ENCODE assay signal across 7 cellular contexts in genomic region chr10:30537158-30537557, GRCh38.
A peak's percentile ranks its signal among the peaks of the same experiment; 100 is the strongest.
DNase-seq lines count a peak whose midpoint lies in the region; ATAC-seq and TF ChIP-seq lines count a peak whose summit lies in the region.
"Not testable (repeated sequence)": the region's sequence is repeated elsewhere in the genome, so short reads cannot be mapped to it uniquely, and the experiment has no call there.

No MANE protein-coding gene starts in this region.

- not testable (repeated sequence) for H3K4me3 Mint-ChIP-seq in CD14-positive monocyte

- not testable (repeated sequence) for H3K9ac ChIP-seq in parathyroid adenoma

- not testable (repeated sequence) for H3K79me2 ChIP-seq in parathyroid adenoma

- H3K4me1 Mint-ChIP-seq in CD14-positive monocyte, result peaks cover 70% of the 10 kb centered on the region

- not testable (repeated sequence) for H3K36me3 Mint-ChIP-seq in CD14-positive monocyte

- TF ChIP-seq CTCF in CD14-positive monocyte (IDR thresholded peaks at IDR 0.05); VCaP (conservative IDR thresholded peaks at IDR 0.05); gastroesophageal sphincter (IDR thresholded peaks at IDR 0.05); left lung (IDR thresholded peaks at IDR 0.05); parathyroid adenoma (IDR thresholded peaks at IDR 0.05); stomach (IDR thresholded peaks at IDR 0.05); upper lobe of right lung (IDR thresholded peaks at IDR 0.05): not testable (repeated sequence)

- not testable (repeated sequence) for H3K4me2 ChIP-seq in parathyroid adenoma (ENCODE audit: low read length)

- intact Hi-C loops in CD14-positive monocyte (cut with micrococcal nuclease) (loop anchor here (5.0 to 10.0 kb wide), 3 partner anchors 48 to 92 kb away; no protein-coding TSS in a partner anchor), left lung (cut with DNase I) (loop anchor here in 1 of 2 donors (10.0 kb wide), 1 partner anchor 122 kb away; no protein-coding TSS in a partner anchor), stomach (cut with DNase I; ENCODE audit: low total_unique reads) (loop anchor here (5.0 kb wide), 1 partner anchor 145 kb away; no protein-coding TSS in a partner anchor), upper lobe of right lung (cut with DNase I) (loop anchor here (10.0 kb wide), 1 partner anchor 122 kb away; no protein-coding TSS in a partner anchor)

- not testable (repeated sequence) for H3K27me3 Mint-ChIP-seq in CD14-positive monocyte (ENCODE audit: low read depth in 3 of 3)

- H3K4me1 ChIP-seq in gastroesophageal sphincter, parathyroid adenoma: not testable (repeated sequence)
- H3K4me1 ChIP-seq in left lung (peaks cover 5 to 86% of the 10 kb centered on the region in 2 donors), stomach (peaks cover 0 to 20% (median 0%) of the 10 kb centered on the region in 4 donors), upper lobe of right lung (peaks cover 20% of the 10 kb centered on the region)

- not testable (repeated sequence) for DNase-seq in CD14-positive monocyte (ENCODE audit: low spot score); left lung; stomach; upper lobe of right lung

- H3K9me3 Mint-ChIP-seq in CD14-positive monocyte, result not testable (repeated sequence)

- not testable (repeated sequence) for ATAC-seq in gastroesophageal sphincter, left lung, upper lobe of right lung

- not testable (repeated sequence) for H2AFZ ChIP-seq in parathyroid adenoma

- H3K4me3 ChIP-seq in gastroesophageal sphincter; left lung; parathyroid adenoma (ENCODE audit: low read depth, low read length); stomach; upper lobe of right lung: not testable (repeated sequence)

- not testable (repeated sequence) for H3K36me3 ChIP-seq in gastroesophageal sphincter; left lung; parathyroid adenoma (ENCODE audit: control insufficient read depth, insufficient read depth, low read length); stomach; upper lobe of right lung

- peak overlapping the region; percentile 72 to 90 (median 82) for H3K27ac Mint-ChIP-seq in CD14-positive monocyte

- H3K27me3 ChIP-seq in gastroesophageal sphincter; left lung; parathyroid adenoma (ENCODE audit: control insufficient read depth, insufficient read depth, low read length); stomach; upper lobe of right lung: not testable (repeated sequence)

- TF ChIP-seq EP300 in gastroesophageal sphincter (IDR thresholded peaks at IDR 0.05); stomach (IDR thresholded peaks at IDR 0.05): not testable (repeated sequence)

- TF ChIP-seq POLR2A in gastroesophageal sphincter (IDR thresholded peaks at IDR 0.05); stomach (IDR thresholded peaks at IDR 0.05): not testable (repeated sequence)

- H3K27ac ChIP-seq in VCaP (peak overlapping the region; percentile 69), gastroesophageal sphincter (peak overlapping the region in 3 of 4 donors; percentile 35 to 60 (median 40)), left lung (peak overlapping the region; percentile 43 to 77), parathyroid adenoma (peak overlapping the region; percentile 74), stomach (peak overlapping the region in 4 of 5 donors; percentile 3 to 54 (median 16)), upper lobe of right lung (peak overlapping the region; percentile 49)

- 55 to 67% methylated on average over 1 of the region's 1 CpG for WGBS in gastroesophageal sphincter (ENCODE audit: low coverage in 1 of 2), 2 donors
- WGBS in stomach, 5 donors, result 25 to 63% (median 50%) methylated on average over 1 of the region's 1 CpG

- not testable (repeated sequence) for H3K9me3 ChIP-seq in gastroesophageal sphincter; left lung; parathyroid adenoma (ENCODE audit: control insufficient read depth, low read length); stomach; upper lobe of right lung

Comparison
In these comparisons a context has a peak if more than half of its experiments do, and no peak if none do; other contexts are left out.
1. H3K27ac ChIP-seq: peak in every context shown above with its lines; median percentile 74 in parathyroid adenoma; 69 in VCaP; 60 in left lung; 49 in upper lobe of right lung; 40 in gastroesophageal sphincter; 16 in stomach.